Comparison of ENCODE assay signal across 1 cellular context in the genomic region with DNA sequence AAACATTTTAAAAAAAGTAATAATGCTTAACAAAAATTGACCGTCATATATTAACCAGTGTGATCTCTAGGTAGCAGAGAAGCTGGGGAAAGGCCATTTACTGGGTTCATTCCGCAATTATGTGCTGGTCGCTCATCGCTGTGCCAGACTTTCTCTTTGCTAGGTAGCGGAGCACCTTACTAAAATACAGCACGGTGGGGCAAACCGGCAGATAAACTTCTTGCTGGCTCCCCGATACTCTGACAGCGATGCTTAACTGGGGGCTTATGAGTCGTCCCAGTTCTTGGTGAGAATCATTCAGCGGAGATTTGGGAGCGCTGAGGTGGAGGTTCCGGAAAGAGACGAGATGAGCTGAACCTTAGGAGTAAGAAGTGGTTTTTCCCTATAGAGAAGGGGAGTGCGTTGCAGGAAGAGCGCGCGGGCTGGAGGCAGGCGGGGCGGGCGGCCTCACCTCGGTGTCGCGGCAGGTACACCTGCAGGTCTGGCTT.
TF ChIP-seq lines count a peak whose summit lies in the region.

No MANE protein-coding gene starts in this region.

TF ChIP-seq in K562, 482 proteins besides CTCF, POLR2A, EP300 and RAD21:
- TF ChIP-seq RB1 (IDR thresholded peaks at IDR 0.05; ENCODE audit: low read depth) (no peak), ZNF511 (CRISPR knock-in tag; IDR thresholded peaks at IDR 0.05) (no peak), SNAPC5 (CRISPR knock-in tag; IDR thresholded peaks at IDR 0.05) (no peak), CHD1 (IDR thresholded peaks at IDR 0.05; ENCODE audit: low read length) (peak; percentile 35), TRIM24 (IDR thresholded peaks at IDR 0.05) (no peak), CREB3 (tag; conservative IDR thresholded peaks at IDR 0.05; ENCODE audit: low read depth) (no peak), NR1H2 (CRISPR knock-in tag; IDR thresholded peaks at IDR 0.05) (no peak), CGGBP1 (CRISPR knock-in tag; IDR thresholded peaks at IDR 0.05) (no peak), SAFB (IDR thresholded peaks at IDR 0.05; ENCODE audit: borderline replicate concordance, low read depth, low read length) (no peak), MITF (IDR thresholded peaks at IDR 0.05) (no peak), SIN3A (IDR thresholded peaks at IDR 0.05; ENCODE audit: borderline replicate concordance in 2 of 2, control insufficient read depth in 1 of 2, low read depth in 2 of 2, low read length in 2 of 2) (0 out of 4 replicates have a peak, but pooled peaks of 1 of the 2 experiments have one; percentile 24), NCOA6 (IDR thresholded peaks at IDR 0.05) (no peak), GATA2 (CRISPR knock-in tag; IDR thresholded peaks at IDR 0.05) (0 out of 2 replicates have a peak, but pooled peaks have one; percentile 28), MAFG (tag; conservative IDR thresholded peaks at IDR 0.05) (no peak), EP400 (IDR thresholded peaks at IDR 0.05) (no peak), C11orf30 (IDR thresholded peaks at IDR 0.05; ENCODE audit: low read depth) (no peak), GTF2B (IDR thresholded peaks at IDR 0.05; ENCODE audit: extremely low read depth, insufficient read length) (no peak)
TF ChIP-seq in K562: peak in this region for 3.
